In genomic region chr18:51911582-51911981, GRCh38 we compare ENCODE assay signal across 4 cellular contexts.
"Had no signal": no experiment of that assay in that cellular context is flagged by ENCODE, and none has a peak within 500 bp of the region (broad histone marks: within the 10 kb centered on the region; RNA-seq: fewer than 3 reads in every experiment).

No MANE protein-coding gene starts in this region.

- DNase-seq: IMR-90, KBM-7 had no signal

- H3K27ac ChIP-seq: HL-60 had no signal

- H3K4me3 ChIP-seq: K562 had no signal
